2 cellular contexts compared by ENCODE assay signal in genomic region chr9:37417857-37418618, GRCh38.
A peak's percentile ranks its signal among the peaks of the same experiment; 100 is the strongest.
TF ChIP-seq lines count a peak whose summit lies in the region.

No MANE protein-coding gene starts in this region.

TF ChIP-seq in HepG2, 621 proteins besides CTCF, POLR2A, EP300 and RAD21 (continues in another document):
- TF ChIP-seq HOXA9 (CRISPR knock-in tag; IDR thresholded peaks at IDR 0.05; ENCODE audit: borderline replicate concordance) = no peak
- 0 out of 2 replicates have a peak, but pooled peaks have one; percentile 12 for TF ChIP-seq ZNF609 (CRISPR knock-in tag; IDR thresholded peaks at IDR 0.05; ENCODE audit: borderline replicate concordance)
- peak; percentile 59 for TF ChIP-seq SP5 (CRISPR knock-in tag; IDR thresholded peaks at IDR 0.05; ENCODE audit: borderline replicate concordance, low read depth)
- peak; percentile 94 for TF ChIP-seq ZNF768 (CRISPR knock-in tag; IDR thresholded peaks at IDR 0.05)
- 0 out of 2 replicates have a peak, but pooled peaks have one; percentile 43 for TF ChIP-seq HNF1A (IDR thresholded peaks at IDR 0.05; ENCODE audit: low read depth)
- TF ChIP-seq HNF1A (CRISPR knock-in tag; IDR thresholded peaks at IDR 0.05; ENCODE audit: borderline replicate concordance) = peak; percentile 15; the same call in 1 of the 2 replicates
- TF ChIP-seq TARDBP (CRISPR knock-in tag; IDR thresholded peaks at IDR 0.05) = 0 out of 2 replicates have a peak, but pooled peaks have one; percentile 31
- 0 out of 2 replicates have a peak, but pooled peaks have one; percentile 31 for TF ChIP-seq PRDM10 (CRISPR knock-in tag; IDR thresholded peaks at IDR 0.05; ENCODE audit: low read depth)
- peak; percentile 97 for TF ChIP-seq ZNF850 (CRISPR knock-in tag; conservative IDR thresholded peaks at IDR 0.05)
- no peak for TF ChIP-seq RARA (CRISPR knock-in tag; IDR thresholded peaks at IDR 0.05)
- peak; percentile 24; the same call in 1 of the 2 replicates for TF ChIP-seq ZSCAN30 (CRISPR knock-in tag; IDR thresholded peaks at IDR 0.05)
- no peak for TF ChIP-seq FOXP1 (IDR thresholded peaks at IDR 0.05)
- peak; percentile 39; the same call in 1 of the 2 replicates for TF ChIP-seq FOXP1 (CRISPR knock-in tag; IDR thresholded peaks at IDR 0.05)

TF ChIP-seq in SK-N-SH treated with all-trans-retinoic acid at 6 μM for 48 hours, 23 proteins besides CTCF, POLR2A, EP300 and RAD21:
- TF ChIP-seq TSHZ2 (CRISPR knock-in tag; IDR thresholded peaks at IDR 0.05) (no peak), ZC3H10 (CRISPR knock-in tag; IDR thresholded peaks at IDR 0.05) (no peak), RARB (CRISPR knock-in tag; IDR thresholded peaks at IDR 0.05) (no peak), ZNF565 (CRISPR knock-in tag; conservative IDR thresholded peaks at IDR 0.05; ENCODE audit: low read depth) (no peak), ESRRG (CRISPR knock-in tag; IDR thresholded peaks at IDR 0.05) (no peak), CSRNP3 (CRISPR knock-in tag; IDR thresholded peaks at IDR 0.05) (no peak), CSDC2 (CRISPR knock-in tag; IDR thresholded peaks at IDR 0.05) (no peak), TCF4 (CRISPR knock-in tag; IDR thresholded peaks at IDR 0.05; ENCODE audit: borderline replicate concordance) (no peak), ZNF70 (CRISPR knock-in tag; IDR thresholded peaks at IDR 0.05) (no peak)
